In the genomic region with DNA sequence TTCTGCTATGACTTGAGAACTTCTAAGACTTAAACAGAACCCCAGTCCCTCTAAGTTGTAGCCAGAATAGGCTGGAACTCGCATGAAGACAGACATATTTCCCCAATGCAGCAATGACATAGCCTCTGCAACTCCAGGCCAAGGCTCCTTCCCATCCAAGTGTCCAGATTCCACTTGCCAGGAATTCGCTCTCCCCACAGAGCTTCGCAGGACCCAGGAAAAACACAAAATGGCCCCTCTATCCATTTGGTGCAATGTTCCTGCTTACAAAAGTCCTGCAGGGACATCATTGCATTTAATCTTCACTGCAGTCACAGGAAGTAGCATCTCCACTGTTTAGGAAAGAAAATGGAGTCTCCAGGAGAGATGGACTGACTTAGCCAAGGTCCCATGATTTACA, we compare ENCODE assay signal across 3 cellular contexts.
A peak's percentile ranks its signal among the peaks of the same experiment; 100 is the strongest.
TF ChIP-seq lines count a peak whose summit lies in the region.

No MANE protein-coding gene starts in this region.

TF ChIP-seq in HepG2, 621 proteins besides CTCF, POLR2A, EP300 and RAD21:
- TF ChIP-seq, protein P1, sequence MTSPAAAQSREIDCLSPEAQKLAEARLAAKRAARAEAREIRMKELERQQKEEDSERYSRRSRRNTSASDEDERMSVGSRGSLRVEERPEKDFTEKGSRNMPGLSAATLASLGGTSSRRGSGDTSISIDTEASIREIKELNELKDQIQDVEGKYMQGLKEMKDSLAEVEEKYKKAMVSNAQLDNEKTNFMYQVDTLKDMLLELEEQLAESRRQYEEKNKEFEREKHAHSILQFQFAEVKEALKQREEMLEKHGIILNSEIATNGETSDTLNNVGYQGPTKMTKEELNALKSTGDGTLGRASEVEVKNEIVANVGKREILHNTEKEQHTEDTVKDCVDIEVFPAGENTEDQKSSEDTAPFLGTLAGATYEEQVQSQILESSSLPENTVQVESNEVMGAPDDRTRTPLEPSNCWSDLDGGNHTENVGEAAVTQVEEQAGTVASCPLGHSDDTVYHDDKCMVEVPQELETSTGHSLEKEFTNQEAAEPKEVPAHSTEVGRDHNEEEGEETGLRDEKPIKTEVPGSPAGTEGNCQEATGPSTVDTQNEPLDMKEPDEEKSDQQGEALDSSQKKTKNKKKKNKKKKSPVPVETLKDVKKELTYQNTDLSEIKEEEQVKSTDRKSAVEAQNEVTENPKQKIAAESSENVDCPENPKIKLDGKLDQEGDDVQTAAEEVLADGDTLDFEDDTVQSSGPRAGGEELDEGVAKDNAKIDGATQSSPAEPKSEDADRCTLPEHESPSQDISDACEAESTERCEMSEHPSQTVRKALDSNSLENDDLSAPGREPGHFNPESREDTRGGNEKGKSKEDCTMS (CRISPR knock-in tag; conservative IDR thresholded peaks at IDR 0.05) = no peak
- TF ChIP-seq ZNF83 (CRISPR knock-in tag; IDR thresholded peaks at IDR 0.05; ENCODE audit: borderline replicate concordance) = no peak
- TF ChIP-seq ZNF720 (CRISPR knock-in tag; IDR thresholded peaks at IDR 0.05) = no peak
- no peak for TF ChIP-seq GTF2F1 (IDR thresholded peaks at IDR 0.05; ENCODE audit: low read length)
- TF ChIP-seq, protein P2, sequence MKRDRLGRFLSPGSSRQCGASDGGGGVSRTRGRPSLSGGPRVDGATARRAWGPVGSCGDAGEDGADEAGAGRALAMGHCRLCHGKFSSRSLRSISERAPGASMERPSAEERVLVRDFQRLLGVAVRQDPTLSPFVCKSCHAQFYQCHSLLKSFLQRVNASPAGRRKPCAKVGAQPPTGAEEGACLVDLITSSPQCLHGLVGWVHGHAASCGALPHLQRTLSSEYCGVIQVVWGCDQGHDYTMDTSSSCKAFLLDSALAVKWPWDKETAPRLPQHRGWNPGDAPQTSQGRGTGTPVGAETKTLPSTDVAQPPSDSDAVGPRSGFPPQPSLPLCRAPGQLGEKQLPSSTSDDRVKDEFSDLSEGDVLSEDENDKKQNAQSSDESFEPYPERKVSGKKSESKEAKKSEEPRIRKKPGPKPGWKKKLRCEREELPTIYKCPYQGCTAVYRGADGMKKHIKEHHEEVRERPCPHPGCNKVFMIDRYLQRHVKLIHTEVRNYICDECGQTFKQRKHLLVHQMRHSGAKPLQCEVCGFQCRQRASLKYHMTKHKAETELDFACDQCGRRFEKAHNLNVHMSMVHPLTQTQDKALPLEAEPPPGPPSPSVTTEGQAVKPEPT (CRISPR knock-in tag; IDR thresholded peaks at IDR 0.05; ENCODE audit: low read depth) = no peak
- no peak for TF ChIP-seq ZNF501 (CRISPR knock-in tag; IDR thresholded peaks at IDR 0.05)
- no peak for TF ChIP-seq MEIS1 (CRISPR knock-in tag; IDR thresholded peaks at IDR 0.05; ENCODE audit: borderline replicate concordance)
- TF ChIP-seq, protein P3, sequence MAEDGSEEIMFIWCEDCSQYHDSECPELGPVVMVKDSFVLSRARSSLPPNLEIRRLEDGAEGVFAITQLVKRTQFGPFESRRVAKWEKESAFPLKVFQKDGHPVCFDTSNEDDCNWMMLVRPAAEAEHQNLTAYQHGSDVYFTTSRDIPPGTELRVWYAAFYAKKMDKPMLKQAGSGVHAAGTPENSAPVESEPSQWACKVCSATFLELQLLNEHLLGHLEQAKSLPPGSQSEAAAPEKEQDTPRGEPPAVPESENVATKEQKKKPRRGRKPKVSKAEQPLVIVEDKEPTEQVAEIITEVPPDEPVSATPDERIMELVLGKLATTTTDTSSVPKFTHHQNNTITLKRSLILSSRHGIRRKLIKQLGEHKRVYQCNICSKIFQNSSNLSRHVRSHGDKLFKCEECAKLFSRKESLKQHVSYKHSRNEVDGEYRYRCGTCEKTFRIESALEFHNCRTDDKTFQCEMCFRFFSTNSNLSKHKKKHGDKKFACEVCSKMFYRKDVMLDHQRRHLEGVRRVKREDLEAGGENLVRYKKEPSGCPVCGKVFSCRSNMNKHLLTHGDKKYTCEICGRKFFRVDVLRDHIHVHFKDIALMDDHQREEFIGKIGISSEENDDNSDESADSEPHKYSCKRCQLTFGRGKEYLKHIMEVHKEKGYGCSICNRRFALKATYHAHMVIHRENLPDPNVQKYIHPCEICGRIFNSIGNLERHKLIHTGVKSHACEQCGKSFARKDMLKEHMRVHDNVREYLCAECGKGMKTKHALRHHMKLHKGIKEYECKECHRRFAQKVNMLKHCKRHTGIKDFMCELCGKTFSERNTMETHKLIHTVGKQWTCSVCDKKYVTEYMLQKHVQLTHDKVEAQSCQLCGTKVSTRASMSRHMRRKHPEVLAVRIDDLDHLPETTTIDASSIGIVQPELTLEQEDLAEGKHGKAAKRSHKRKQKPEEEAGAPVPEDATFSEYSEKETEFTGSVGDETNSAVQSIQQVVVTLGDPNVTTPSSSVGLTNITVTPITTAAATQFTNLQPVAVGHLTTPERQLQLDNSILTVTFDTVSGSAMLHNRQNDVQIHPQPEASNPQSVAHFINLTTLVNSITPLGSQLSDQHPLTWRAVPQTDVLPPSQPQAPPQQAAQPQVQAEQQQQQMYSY (CRISPR knock-in tag; IDR thresholded peaks at IDR 0.05) = peak; percentile 89
- TF ChIP-seq TOPORS (CRISPR knock-in tag; IDR thresholded peaks at IDR 0.05) = no peak

TF ChIP-seq in H1, 55 proteins besides CTCF, POLR2A, EP300 and RAD21:
- TF ChIP-seq YY1 (IDR thresholded peaks at IDR 0.05; ENCODE audit: low read depth, low read length) (peak; percentile 80), EGR1 (IDR thresholded peaks at IDR 0.05; ENCODE audit: borderline replicate concordance, low read depth, low read length) (no peak), BACH1 (IDR thresholded peaks at IDR 0.05; ENCODE audit: low read length) (no peak)
- TF ChIP-seq, protein P4, sequence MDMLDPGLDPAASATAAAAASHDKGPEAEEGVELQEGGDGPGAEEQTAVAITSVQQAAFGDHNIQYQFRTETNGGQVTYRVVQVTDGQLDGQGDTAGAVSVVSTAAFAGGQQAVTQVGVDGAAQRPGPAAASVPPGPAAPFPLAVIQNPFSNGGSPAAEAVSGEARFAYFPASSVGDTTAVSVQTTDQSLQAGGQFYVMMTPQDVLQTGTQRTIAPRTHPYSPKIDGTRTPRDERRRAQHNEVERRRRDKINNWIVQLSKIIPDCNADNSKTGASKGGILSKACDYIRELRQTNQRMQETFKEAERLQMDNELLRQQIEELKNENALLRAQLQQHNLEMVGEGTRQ (IDR thresholded peaks at IDR 0.05; ENCODE audit: low read length) = no peak

TF ChIP-seq in neural cell, 6 proteins besides CTCF, POLR2A, EP300 and RAD21:
- TF ChIP-seq MXI1 (conservative IDR thresholded peaks at IDR 0.05; ENCODE audit: poor library complexity, severe bottlenecking) = no peak
- no peak for TF ChIP-seq POLR2AphosphoS5 (IDR thresholded peaks at IDR 0.05)
- no peak for TF ChIP-seq EZH2 (IDR thresholded peaks at IDR 0.05; ENCODE audit: borderline replicate concordance, insufficient read depth, low read length, poor library complexity, severe bottlenecking)
- no peak for TF ChIP-seq SMC3 (conservative IDR thresholded peaks at IDR 0.05; ENCODE audit: poor library complexity)
- no peak for TF ChIP-seq TAF1 (IDR thresholded peaks at IDR 0.05; ENCODE audit: low read depth)
- TF ChIP-seq, protein P5, sequence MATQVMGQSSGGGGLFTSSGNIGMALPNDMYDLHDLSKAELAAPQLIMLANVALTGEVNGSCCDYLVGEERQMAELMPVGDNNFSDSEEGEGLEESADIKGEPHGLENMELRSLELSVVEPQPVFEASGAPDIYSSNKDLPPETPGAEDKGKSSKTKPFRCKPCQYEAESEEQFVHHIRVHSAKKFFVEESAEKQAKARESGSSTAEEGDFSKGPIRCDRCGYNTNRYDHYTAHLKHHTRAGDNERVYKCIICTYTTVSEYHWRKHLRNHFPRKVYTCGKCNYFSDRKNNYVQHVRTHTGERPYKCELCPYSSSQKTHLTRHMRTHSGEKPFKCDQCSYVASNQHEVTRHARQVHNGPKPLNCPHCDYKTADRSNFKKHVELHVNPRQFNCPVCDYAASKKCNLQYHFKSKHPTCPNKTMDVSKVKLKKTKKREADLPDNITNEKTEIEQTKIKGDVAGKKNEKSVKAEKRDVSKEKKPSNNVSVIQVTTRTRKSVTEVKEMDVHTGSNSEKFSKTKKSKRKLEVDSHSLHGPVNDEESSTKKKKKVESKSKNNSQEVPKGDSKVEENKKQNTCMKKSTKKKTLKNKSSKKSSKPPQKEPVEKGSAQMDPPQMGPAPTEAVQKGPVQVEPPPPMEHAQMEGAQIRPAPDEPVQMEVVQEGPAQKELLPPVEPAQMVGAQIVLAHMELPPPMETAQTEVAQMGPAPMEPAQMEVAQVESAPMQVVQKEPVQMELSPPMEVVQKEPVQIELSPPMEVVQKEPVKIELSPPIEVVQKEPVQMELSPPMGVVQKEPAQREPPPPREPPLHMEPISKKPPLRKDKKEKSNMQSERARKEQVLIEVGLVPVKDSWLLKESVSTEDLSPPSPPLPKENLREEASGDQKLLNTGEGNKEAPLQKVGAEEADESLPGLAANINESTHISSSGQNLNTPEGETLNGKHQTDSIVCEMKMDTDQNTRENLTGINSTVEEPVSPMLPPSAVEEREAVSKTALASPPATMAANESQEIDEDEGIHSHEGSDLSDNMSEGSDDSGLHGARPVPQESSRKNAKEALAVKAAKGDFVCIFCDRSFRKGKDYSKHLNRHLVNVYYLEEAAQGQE (IDR thresholded peaks at IDR 0.05; ENCODE audit: borderline replicate concordance) = no peak
